9 cellular contexts compared by ENCODE assay signal in genomic region chr6:14784596-14785360, GRCh38.
DNase-seq lines count a peak whose midpoint lies in the region; ATAC-seq and TF ChIP-seq lines count a peak whose summit lies in the region.
"Had no signal": no experiment of that assay in that cellular context is flagged by ENCODE, and none has a peak within 500 bp of the region (broad histone marks: within the 10 kb centered on the region; RNA-seq: fewer than 3 reads in every experiment).

No MANE protein-coding gene starts in this region.

- peak overlapping the region; percentile 77 for H3K4me3 Mint-ChIP-seq in T-helper 17 cell
- no peak overlapping the region for H3K4me3 Mint-ChIP-seq in endothelial cell (ENCODE audit: unreplicated experiment)
- peak overlapping the region; percentile 41 for H3K4me3 Mint-ChIP-seq in type B pancreatic cell

- H3K4me1 ChIP-seq in prostate gland (replicated peaks) (no peaks in the 10 kb centered on the region), vagina (no peaks in the 10 kb centered on the region)

- WGBS in prostate gland = 48% methylated on average over 14 of the region's 14 CpGs

- intact Hi-C loops in prostate gland (cut with DNase I) (no loop called here), vagina (cut with DNase I) (no loop called here)

- no peak overlapping the region for H3K27ac ChIP-seq in prostate gland
- H3K27ac ChIP-seq in vagina = no peak overlapping the region
- H3K27ac ChIP-seq: BLaER1 treated with 17β-estradiol and CSF1 and Interleukin-3, amounts not matched to agents 10 nM and 100 nM had no signal

- DNase-seq in stimulated activated CD4-positive, alpha-beta T cell treated with anti-CD3 and anti-CD28 coated beads, Interleukin-1b, Interleukin-23, amount 100 ng/mL, for 48 hours = peak; percentile 6
- DNase-seq in stimulated activated CD4-positive, alpha-beta T cell treated with anti-CD3 and anti-CD28 coated beads, Interleukin-12 subunit alpha, Interleukin-12 subunit beta, amount 100 ng/mL, for 4 hours = no peak
- DNase-seq in T-helper 17 cell (no peak), endothelial cell (ENCODE audit: low spot score) (no peak), type B pancreatic cell (ENCODE audit: extremely low spot score, unreplicated experiment) (no peak), prostate gland (ENCODE audit: low spot score) (no peak), foreskin melanocyte (no peak), vagina (ENCODE audit: extremely low spot score in 2 of 2) (no peak)

- H3K4me1 Mint-ChIP-seq in T-helper 17 cell (peaks cover 11% of the 10 kb centered on the region), endothelial cell (ENCODE audit: unreplicated experiment) (peaks cover 17% of the 10 kb centered on the region), type B pancreatic cell (ENCODE audit: unreplicated experiment) (peaks cover 34% of the 10 kb centered on the region)

- ATAC-seq in T-helper 17 cell = peak; percentile 78

- H3K4me3 ChIP-seq in prostate gland (no peak overlapping the region), vagina (no peak overlapping the region)
- H3K4me3 ChIP-seq: BLaER1 treated with 17β-estradiol and CSF1 and Interleukin-3, amounts not matched to agents 10 nM and 100 nM had no signal

- H3K27me3 ChIP-seq in prostate gland (replicated peaks; ENCODE audit: insufficient read depth) = no peaks in the 10 kb centered on the region
- H3K27me3 ChIP-seq in vagina = no peaks in the 10 kb centered on the region
- H3K27me3 ChIP-seq: BLaER1 treated with 17β-estradiol and CSF1 and Interleukin-3, amounts not matched to agents 10 nM and 100 nM had no signal

- H3K27me3 Mint-ChIP-seq in T-helper 17 cell = no peaks in the 10 kb centered on the region
- peaks cover 2% of the 10 kb centered on the region for H3K27me3 Mint-ChIP-seq in endothelial cell (ENCODE audit: unreplicated experiment)
- H3K27me3 Mint-ChIP-seq in type B pancreatic cell = peaks cover 6% of the 10 kb centered on the region

- TF ChIP-seq CTCF in endothelial cell (IDR thresholded peaks at IDR 0.05; ENCODE audit: unreplicated experiment) = no peak
- no peak for TF ChIP-seq CTCF in type B pancreatic cell (conservative IDR thresholded peaks at IDR 0.05)
- no peak for TF ChIP-seq CTCF in prostate gland (IDR thresholded peaks at IDR 0.05)
- TF ChIP-seq CTCF in vagina (IDR thresholded peaks at IDR 0.05) = no peak

- H3K36me3 Mint-ChIP-seq in T-helper 17 cell (ENCODE audit: low read depth) (no peaks in the 10 kb centered on the region), endothelial cell (ENCODE audit: low read depth, unreplicated experiment) (no peaks in the 10 kb centered on the region), type B pancreatic cell (no peaks in the 10 kb centered on the region)

- H3K9me3 Mint-ChIP-seq in endothelial cell (ENCODE audit: unreplicated experiment) = no peaks in the 10 kb centered on the region
- H3K9me3 Mint-ChIP-seq in type B pancreatic cell = no peaks in the 10 kb centered on the region

- TF ChIP-seq POLR2A in prostate gland (IDR thresholded peaks at IDR 0.05) (no peak), vagina (IDR thresholded peaks at IDR 0.05) (no peak)

- H3K9me3 ChIP-seq in T-helper 17 cell (ENCODE audit: control insufficient read depth, low read length, poor library complexity, severe bottlenecking) (no peaks in the 10 kb centered on the region), prostate gland (no peaks in the 10 kb centered on the region), vagina (no peaks in the 10 kb centered on the region)

- no peaks in the 10 kb centered on the region for H3K36me3 ChIP-seq in prostate gland
- H3K36me3 ChIP-seq in vagina = no peaks in the 10 kb centered on the region
- H3K36me3 ChIP-seq: BLaER1 treated with 17β-estradiol and CSF1 and Interleukin-3, amounts not matched to agents 10 nM and 100 nM had no signal

- peak overlapping the region; percentile 44 for H3K27ac Mint-ChIP-seq in T-helper 17 cell
- peak overlapping the region; percentile 64 for H3K27ac Mint-ChIP-seq in endothelial cell (ENCODE audit: unreplicated experiment)
- H3K27ac Mint-ChIP-seq in type B pancreatic cell = no peak overlapping the region
